ENCODE assay signal across 8 cellular contexts in the genomic region with DNA sequence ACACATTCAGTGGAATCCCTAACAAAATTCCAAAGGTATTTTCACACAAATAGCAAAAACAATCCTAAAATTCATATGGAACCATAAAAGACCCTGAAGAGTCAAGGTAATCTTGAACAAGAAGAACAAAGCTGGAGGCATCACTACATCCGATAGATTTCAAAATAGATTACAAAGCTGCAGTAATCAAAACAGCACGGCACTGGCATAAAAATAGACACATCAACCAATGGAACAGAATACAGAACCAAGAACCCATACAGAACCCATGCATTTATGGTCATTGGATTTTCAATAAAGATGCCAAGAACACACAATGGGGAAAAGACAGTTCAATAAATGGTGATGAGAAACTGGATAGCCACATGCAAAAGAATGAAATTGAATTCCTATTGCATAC.
"Had no signal": no experiment of that assay in that cellular context is flagged by ENCODE, and none has a peak within 500 bp of the region (broad histone marks: within the 10 kb centered on the region; RNA-seq: fewer than 3 reads in every experiment).

No MANE protein-coding gene starts in this region.

- FAIRE-seq: G401.6, GM12878, GM12891, GM12892, GM18507, GM19239 had no signal

- H3K4me3 ChIP-seq: GM12878 had no signal

- DNase-seq: GDM1, GF-D8 had no signal
